ENCODE assay signal across 8 cellular contexts in the genomic region with DNA sequence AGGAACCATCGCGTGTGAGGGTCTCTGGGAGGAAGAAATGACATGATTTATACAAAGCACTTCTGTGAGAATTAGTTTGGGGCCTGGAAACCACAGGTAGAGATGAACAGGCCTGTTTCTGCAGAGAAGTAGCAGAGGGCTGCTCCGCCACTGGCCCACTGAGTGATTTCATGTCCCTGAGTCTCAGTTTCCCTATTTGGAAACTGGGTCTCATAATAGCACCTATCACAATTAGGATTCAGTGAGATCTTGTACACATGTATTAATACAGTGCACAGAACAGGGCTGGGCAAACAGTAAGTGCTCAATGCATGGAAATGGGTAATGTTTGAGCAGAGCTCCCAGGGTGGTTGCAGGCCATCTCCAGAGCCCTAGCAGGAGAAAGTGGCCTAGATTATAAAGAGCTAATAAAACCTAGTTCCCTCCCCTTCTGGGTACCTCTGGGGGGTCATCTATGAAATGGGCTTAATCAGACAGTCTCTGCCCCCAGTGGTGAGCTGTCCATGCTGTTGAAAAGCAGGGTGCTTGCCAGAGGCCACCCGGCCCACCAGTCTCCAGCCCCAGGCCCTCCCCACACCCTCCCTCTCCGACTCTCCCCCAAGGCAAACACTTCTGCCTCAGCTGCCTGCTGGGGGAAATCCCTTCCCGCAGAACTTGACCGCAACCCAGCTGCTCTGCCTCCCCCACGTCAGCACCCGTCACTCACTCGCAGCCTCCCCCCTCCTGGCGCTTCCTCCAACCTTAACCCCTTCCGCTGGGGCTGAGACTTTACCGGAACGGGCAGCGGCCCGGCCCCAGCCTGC. TPM values are rescaled to one million over a fixed set of nuclear protein-coding genes. Genes with fewer than 3 reads are reported as not detected.
DNase-seq lines count a peak whose midpoint lies in the region; ATAC-seq and TF ChIP-seq lines count a peak whose summit lies in the region.

No MANE protein-coding gene starts in this region.

- TF ChIP-seq CTCF in BE2C (IDR thresholded peaks at IDR 0.05; ENCODE audit: low read depth, low read length), result no peak
- no peak for TF ChIP-seq CTCF in OCI-LY3 (IDR thresholded peaks at IDR 0.05; ENCODE audit: low read depth, low read length)
- TF ChIP-seq CTCF in fibroblast of lung (conservative IDR thresholded peaks at IDR 0.05 in 1 of 2, IDR thresholded peaks at IDR 0.05 in 1 of 2; ENCODE audit: low read depth in 1 of 2, low read length in 2 of 2), result peak in 1 of 2 donors; percentile 25

- H3K27ac Mint-ChIP-seq in natural killer cell treated with Interleukin-12 subunit alpha and Interleukin-12 subunit beta and Interleukin-15 and Interleukin-18, amount 100 ng/mL, for 72 hours, result peak overlapping the region; percentile 84 to 98

- peaks cover 31% of the 10 kb centered on the region for H3K36me3 Mint-ChIP-seq in natural killer cell treated with Interleukin-12 subunit alpha and Interleukin-12 subunit beta and Interleukin-15 and Interleukin-18, amount 100 ng/mL, for 72 hours

- no peaks in the 10 kb centered on the region for H3K27me3 Mint-ChIP-seq in natural killer cell treated with Interleukin-12 subunit alpha and Interleukin-12 subunit beta and Interleukin-15 and Interleukin-18, amount 100 ng/mL, for 72 hours

- H4K20me1 ChIP-seq in OCI-LY3 (ENCODE audit: insufficient read depth, low read length) (peaks cover 9% of the 10 kb centered on the region; the same call in 1 of the 2 replicates), fibroblast of lung (ENCODE audit: control insufficient read depth, extremely low read depth, insufficient read depth, low read length) (no peaks in the 10 kb centered on the region)

- peak overlapping the region; percentile 52 for H3K4me3 ChIP-seq in BE2C (ENCODE audit: low read depth, low read length)
- peak overlapping the region; percentile 91 for H3K4me3 ChIP-seq in OCI-LY3 (ENCODE audit: low read length)
- peak overlapping the region in 3 of 4 experiments; percentile 1 to 91 (median 33) for H3K4me3 ChIP-seq in fibroblast of lung (replicated peaks in 1 of 4; ENCODE audit: control extremely low read depth in 1 of 4, insufficient read depth in 1 of 4, low read depth in 3 of 4, low read length in 4 of 4)

- H3K27ac ChIP-seq in OCI-LY3 (ENCODE audit: low read length) (peak overlapping the region; percentile 97), fibroblast of lung (ENCODE audit: insufficient read depth, low read length) (peak overlapping the region; percentile 100)

- H3K27me3 ChIP-seq in BE2C (no peaks in the 10 kb centered on the region), OCI-LY3 (ENCODE audit: low read depth, low read length) (no peaks in the 10 kb centered on the region), fibroblast of lung (ENCODE audit: control insufficient read depth, insufficient read depth, low read length) (no peaks in the 10 kb centered on the region)

- peak; percentile 53 for TF ChIP-seq POLR2A in GM19193 (IDR thresholded peaks at IDR 0.05; ENCODE audit: extremely low read depth, insufficient read depth, insufficient read length)

- peak; percentile 79 for DNase-seq in BE2C
- DNase-seq in activated T-cell treated with anti-CD3 and anti-CD28 coated beads for 48 hours (ENCODE audit: low read depth), result peak; percentile 91
- DNase-seq in fibroblast of lung (ENCODE audit: low read depth in 2 of 2), result peak; percentile 98 to 99
- DNase-seq in natural killer cell treated with Interleukin-12 subunit alpha and Interleukin-12 subunit beta and Interleukin-15 and Interleukin-18, amount 100 ng/mL, for 72 hours (ENCODE audit: low spot score), result peak; percentile 100
- peak; percentile 84 to 94 (median 92) for DNase-seq in stimulated activated naive CD4-positive, alpha-beta T cell (lab: John Stamatoyannopoulos, UW)

- H3K79me2 ChIP-seq in OCI-LY3 (ENCODE audit: low read length) (peaks cover 72% of the 10 kb centered on the region), fibroblast of lung (ENCODE audit: control insufficient read depth, insufficient read depth, low read length) (peaks cover 64% of the 10 kb centered on the region)

- peaks cover 48 to 60% of the 10 kb centered on the region in 2 donors for H3K4me1 Mint-ChIP-seq in natural killer cell treated with Interleukin-12 subunit alpha and Interleukin-12 subunit beta and Interleukin-15 and Interleukin-18, amount 100 ng/mL, for 72 hours (ENCODE audit: low read depth in 2 of 2)

- peak overlapping the region; percentile 98 for H3K4me3 Mint-ChIP-seq in natural killer cell treated with Interleukin-12 subunit alpha and Interleukin-12 subunit beta and Interleukin-15 and Interleukin-18, amount 100 ng/mL, for 72 hours

- peak overlapping the region; percentile 100 for H3K9ac ChIP-seq in OCI-LY3 (ENCODE audit: low read length)
- no peak overlapping the region for H3K9ac ChIP-seq in fibroblast of lung (ENCODE audit: insufficient read depth, low read length)

- peak overlapping the region; percentile 100 for H3K4me2 ChIP-seq in OCI-LY3 (ENCODE audit: low read length)
- H3K4me2 ChIP-seq in fibroblast of lung (ENCODE audit: extremely low read depth, insufficient read depth, low read length), result peak overlapping the region; percentile 93

- H2AFZ ChIP-seq in OCI-LY3 (ENCODE audit: low read depth, low read length) (no peak overlapping the region), fibroblast of lung (ENCODE audit: low read length) (no peak overlapping the region)

- peak; percentile 77 for ATAC-seq in HG03354 (IDR thresholded peaks at IDR 0.05; ENCODE audit: poor library complexity, severe bottlenecking, unreplicated experiment)
- peak; percentile 90 to 91 for ATAC-seq in natural killer cell treated with Interleukin-12 subunit alpha and Interleukin-12 subunit beta and Interleukin-15 and Interleukin-18, amount 100 ng/mL, for 72 hours

- H3K9me3 ChIP-seq in BE2C (no peaks in the 10 kb centered on the region), OCI-LY3 (ENCODE audit: insufficient read depth, low read length) (no peaks in the 10 kb centered on the region), fibroblast of lung (ENCODE audit: control insufficient read depth, insufficient read depth, low read depth, low read length) (no peaks in the 10 kb centered on the region)

- H3K9me3 Mint-ChIP-seq in natural killer cell treated with Interleukin-12 subunit alpha and Interleukin-12 subunit beta and Interleukin-15 and Interleukin-18, amount 100 ng/mL, for 72 hours, result no peaks in the 10 kb centered on the region

- H3K36me3 ChIP-seq in BE2C (no peaks in the 10 kb centered on the region; the same call in none of the 2 replicates), OCI-LY3 (replicated peaks; ENCODE audit: low read depth, low read length) (peaks cover 68% of the 10 kb centered on the region), fibroblast of lung (ENCODE audit: control insufficient read depth, insufficient read depth, low read length) (peaks cover 29% of the 10 kb centered on the region)

- H3K4me1 ChIP-seq in BE2C (peaks cover 14% of the 10 kb centered on the region), OCI-LY3 (ENCODE audit: low read length) (peaks cover 60% of the 10 kb centered on the region), fibroblast of lung (ENCODE audit: control insufficient read depth, extremely low read depth, insufficient read depth, low read length) (peaks cover 48% of the 10 kb centered on the region)

RNA-seq across cellular contexts. Expression of a gene that starts 4.5 kb away (rescaled TPM):
- polyA plus RNA-seq in BE2C (2012; ENCODE audit: insufficient read depth, insufficient read length, low read depth), result 14.5 TPM
- total RNA-seq in fibroblast of lung, result 10.8 and 20.6 TPM in 2 replicates
- 6.8 and 10.7 TPM in 2 replicates for polyA plus RNA-seq in fibroblast of lung
- polyA plus RNA-seq in fibroblast of lung (2012), result 50.8 and 53.1 TPM in 2 replicates
- 37.8 and 45.9 TPM in 2 replicates for polyA minus RNA-seq in fibroblast of lung (ENCODE audit: low replicate concordance)
- 100 to 1,000 TPM; 117 to 122 TPM for total RNA-seq in natural killer cell treated with Interleukin-12 subunit alpha and Interleukin-12 subunit beta and Interleukin-15 and Interleukin-18, amount 100 ng/mL, for 72 hours

RNA-seq across cellular contexts. Expression of a gene that starts 24.7 kb away (rescaled TPM):
- polyA plus RNA-seq in BE2C (2012; ENCODE audit: insufficient read depth, insufficient read length, low read depth), result not detected
- under 0.01 and 0.33 TPM in 2 replicates for total RNA-seq in fibroblast of lung
- 0.06 TPM in 1 of 2 replicates, not detected in the other for polyA plus RNA-seq in fibroblast of lung
- polyA plus RNA-seq in fibroblast of lung (2012), result not detected in 2 replicates
- polyA minus RNA-seq in fibroblast of lung (ENCODE audit: low replicate concordance), result not detected in 2 replicates
- not detected for total RNA-seq in natural killer cell treated with Interleukin-12 subunit alpha and Interleukin-12 subunit beta and Interleukin-15 and Interleukin-18, amount 100 ng/mL, for 72 hours

RNA-seq across cellular contexts. Expression of a gene that starts 54.1 kb away (rescaled TPM):
- 0.28 TPM for polyA plus RNA-seq in BE2C (2012; ENCODE audit: insufficient read depth, insufficient read length, low read depth)
- under 0.01 TPM in 1 of 2 replicates, not detected in the other for total RNA-seq in fibroblast of lung
- polyA plus RNA-seq in fibroblast of lung, result not detected in 2 replicates
- polyA plus RNA-seq in fibroblast of lung (2012), result not detected in 2 replicates
- polyA minus RNA-seq in fibroblast of lung (ENCODE audit: low replicate concordance), result not detected in 2 replicates
- total RNA-seq in natural killer cell treated with Interleukin-12 subunit alpha and Interleukin-12 subunit beta and Interleukin-15 and Interleukin-18, amount 100 ng/mL, for 72 hours, result not detected

RNA-seq across cellular contexts. Expression of a gene that starts 55.9 kb away (rescaled TPM):
- 7.3 TPM for polyA plus RNA-seq in BE2C (2012; ENCODE audit: insufficient read depth, insufficient read length, low read depth)
- total RNA-seq in fibroblast of lung, result 20.3 and 29.0 TPM in 2 replicates
- 7.2 and 12.2 TPM in 2 replicates for polyA plus RNA-seq in fibroblast of lung
- polyA plus RNA-seq in fibroblast of lung (2012), result 23.8 and 36.0 TPM in 2 replicates
- 8.9 and 25.1 TPM in 2 replicates for polyA minus RNA-seq in fibroblast of lung (ENCODE audit: low replicate concordance)
- total RNA-seq in natural killer cell treated with Interleukin-12 subunit alpha and Interleukin-12 subunit beta and Interleukin-15 and Interleukin-18, amount 100 ng/mL, for 72 hours, result not detected

Comparison
In these comparisons a context has a peak if more than half of its experiments do, and no peak if none do; other contexts are left out.
1. Peak in every context shown above with its lines: DNase-seq, ATAC-seq, H3K4me3 ChIP-seq and H3K27ac ChIP-seq.
2. H3K4me3 ChIP-seq: peak in every context shown above with its lines; median percentile 91 in OCI-LY3; 52 in BE2C; 33 in fibroblast of lung.